ENCODE assay signal across 27 cellular contexts in the genomic region with DNA sequence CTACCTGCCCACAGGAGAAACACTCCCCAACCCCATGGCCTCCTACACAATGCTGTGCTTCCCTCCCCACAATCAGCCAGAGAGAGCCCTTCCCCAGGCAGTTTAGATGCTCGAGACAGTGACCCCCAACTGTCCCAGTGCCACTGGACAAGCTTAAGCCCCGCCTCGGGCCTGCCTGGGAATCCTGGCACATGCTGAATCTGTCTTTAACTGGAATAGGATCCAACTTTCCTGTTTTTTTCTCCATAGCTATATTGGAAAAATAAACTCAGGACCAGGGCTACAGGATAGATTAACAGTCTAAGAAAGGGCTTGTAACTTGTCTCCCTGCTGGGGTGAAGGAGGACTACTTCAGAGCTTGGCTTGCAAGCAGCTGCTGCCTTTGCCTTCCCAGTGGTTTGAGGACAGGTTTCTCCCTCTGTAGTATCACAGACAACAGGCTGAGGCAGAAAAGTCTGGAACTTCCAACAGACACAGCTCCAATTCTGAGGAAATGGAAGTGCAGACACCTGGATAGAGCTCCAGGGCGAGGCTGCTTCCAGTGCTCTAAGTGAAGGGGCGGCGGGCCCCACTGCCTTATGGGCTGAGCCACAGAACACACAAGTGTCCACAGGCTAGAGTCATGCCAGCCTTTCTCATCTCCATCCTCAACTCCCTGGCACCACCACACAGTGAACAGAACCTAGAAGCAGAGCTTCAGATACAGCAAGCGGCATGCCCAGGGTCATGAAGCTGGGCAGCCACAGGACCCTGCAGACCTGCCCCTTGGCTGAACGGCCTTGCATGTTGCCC.
"Had no signal": no experiment of that assay in that cellular context is flagged by ENCODE, and none has a peak within 500 bp of the region (broad histone marks: within the 10 kb centered on the region; RNA-seq: fewer than 3 reads in every experiment).

No MANE protein-coding gene starts in this region.

- H3K4me3 ChIP-seq: heart right ventricle, hepatocyte, lower lobe of right lung, right atrium auricular region, right lobe of liver, smooth muscle cell, stomach, testis, thyroid gland, transverse colon, upper lobe of left lung, vagina had no signal

- H3K27ac Mint-ChIP-seq: naive thymus-derived CD8-positive, alpha-beta T cell; nephron; progenitor cell of endocrine pancreas had no signal

- H3K4me1 Mint-ChIP-seq: nephron, neural crest cell had no signal

- H3K4me1 ChIP-seq: heart right ventricle, lower lobe of right lung, right atrium auricular region, right lobe of liver, stomach, testis, thyroid gland, transverse colon, upper lobe of left lung, vagina had no signal

- H3K4me3 Mint-ChIP-seq: naive thymus-derived CD8-positive, alpha-beta T cell; nephron; neural crest cell had no signal

- DNase-seq: heart right ventricle; kidney glomerular epithelial cell; left cardiac atrium; left ventricle myocardium superior; lower lobe of right lung; mammary epithelial cell; mesenchymal stem cell; nucleus accumbens; right lobe of liver; stimulated activated CD4-positive, alpha-beta T cell treated with anti-CD3 and anti-CD28 coated beads, Interleukin-1b, Interleukin-23, amount 100 ng/mL, for 48 hours; stimulated activated CD4-positive, alpha-beta T cell treated with anti-CD3 and anti-CD28 coated beads, Interleukin-4, amount 100 ng/mL, for 1 hour; stimulated activated naive CD4-positive, alpha-beta T cell; stomach; testis; thyroid gland; transverse colon had no signal

- H3K36me3 ChIP-seq: heart right ventricle, lower lobe of right lung, right atrium auricular region, right lobe of liver, stomach, thyroid gland, transverse colon, upper lobe of left lung, vagina had no signal

- ATAC-seq: heart right ventricle; left cardiac atrium; left lobe of liver; left ventricle myocardium superior; lower lobe of right lung; naive thymus-derived CD8-positive, alpha-beta T cell had no signal

- FAIRE-seq: islet of Langerhans had no signal

- H3K27ac ChIP-seq: heart right ventricle, hepatocyte, lower lobe of right lung, right atrium auricular region, right lobe of liver, stomach, testis, thyroid gland, transverse colon, upper lobe of left lung, vagina had no signal

- H3K9me3 ChIP-seq: right lobe of liver, testis, thyroid gland, vagina had no signal

- H3K27me3 Mint-ChIP-seq: progenitor cell of endocrine pancreas had no signal

- H3K27me3 ChIP-seq: heart right ventricle, hepatocyte, right atrium auricular region, right lobe of liver, stomach, testis, thyroid gland, transverse colon, upper lobe of left lung, vagina had no signal
